In genomic region chr22:42676059-42676607, GRCh38 we compare ENCODE assay signal across 12 cellular contexts. TPM values are rescaled to one million over a fixed set of nuclear protein-coding genes. Genes with fewer than 3 reads are reported as not detected.
DNase-seq lines count a peak whose midpoint lies in the region; ATAC-seq and TF ChIP-seq lines count a peak whose summit lies in the region.
"Had no signal": no experiment of that assay in that cellular context is flagged by ENCODE, and none has a peak within 500 bp of the region (broad histone marks: within the 10 kb centered on the region; RNA-seq: fewer than 3 reads in every experiment).

No MANE protein-coding gene starts in this region.

- ATAC-seq in heart left ventricle, result peak; percentile 12 to 59 (median 22)
- no peak for ATAC-seq in upper lobe of right lung
- ATAC-seq: HCT116 had no signal

- TF ChIP-seq CTCF in brain (conservative IDR thresholded peaks at IDR 0.05) (no peak), heart left ventricle (IDR thresholded peaks at IDR 0.05) (no peak), ovary (IDR thresholded peaks at IDR 0.05) (no peak), upper lobe of right lung (IDR thresholded peaks at IDR 0.05) (no peak), type B pancreatic cell (conservative IDR thresholded peaks at IDR 0.05) (no peak)

- H3K4me3 ChIP-seq in heart left ventricle (no peak overlapping the region), ovary (no peak overlapping the region), upper lobe of right lung (no peak overlapping the region)
- H3K4me3 ChIP-seq in CD4-positive, alpha-beta memory T cell (ENCODE audit: low read length in 2 of 2), result no peak overlapping the region
- H3K4me3 ChIP-seq: SJCRH30 had no signal

- CTCF ChIA-PET in CD4-positive, alpha-beta memory T cell (lab: Charles Lee; ENCODE audit: partially characterized antibody), result interaction anchor here (1.9 kb wide), 1 partner anchor 13 kb away, joined by 4 read pairs; no protein-coding TSS in a partner anchor

- H3K27me3 Mint-ChIP-seq in brain (peaks cover 3% of the 10 kb centered on the region), type B pancreatic cell (no peaks in the 10 kb centered on the region)
- H3K27me3 Mint-ChIP-seq in CD4-positive, alpha-beta memory T cell, result peaks cover 0 to 3% of the 10 kb centered on the region in 2 donors

- peaks cover 12% of the 10 kb centered on the region for H3K4me1 Mint-ChIP-seq in brain
- peaks cover 4 to 6% (median 5%) of the 10 kb centered on the region in 4 donors for H3K4me1 Mint-ChIP-seq in CD4-positive, alpha-beta memory T cell
- peaks cover 9% of the 10 kb centered on the region for H3K4me1 Mint-ChIP-seq in type B pancreatic cell (ENCODE audit: unreplicated experiment)

- in situ Hi-C loops in ACHN (cut with HindIII; ENCODE audit: low pct_ligation_motif_present, low pct_unique_long_range_greater_than_20kb, low sequenced_read_pairs), result no loop called here

- H3K36me3 ChIP-seq in heart left ventricle, result no peaks in the 10 kb centered on the region
- H3K36me3 ChIP-seq in ovary, result no peaks in the 10 kb centered on the region
- no peaks in the 10 kb centered on the region for H3K36me3 ChIP-seq in upper lobe of right lung
- no peaks in the 10 kb centered on the region for H3K36me3 ChIP-seq in CD4-positive, alpha-beta memory T cell (ENCODE audit: insufficient read depth, low read length)
- H3K36me3 ChIP-seq: SJCRH30 had no signal

- 38 to 50% (median 42%) methylated on average over 7 of the region's 7 CpGs for WGBS in heart left ventricle, 4 donors
- WGBS in ovary, 3 donors, result 11 to 16% (median 14%) methylated on average over 7 of the region's 7 CpGs

- H3K27ac Mint-ChIP-seq in brain, result peak overlapping the region in 3 of 5 experiments; percentile 46 to 76 (median 67)
- H3K27ac Mint-ChIP-seq in CD4-positive, alpha-beta memory T cell, result no peak overlapping the region
- no peak overlapping the region for H3K27ac Mint-ChIP-seq in type B pancreatic cell

- peak overlapping the region in 1 of 5 experiments; percentile 2 for H3K4me3 Mint-ChIP-seq in brain
- H3K4me3 Mint-ChIP-seq in CD4-positive, alpha-beta memory T cell, result no peak overlapping the region
- no peak overlapping the region for H3K4me3 Mint-ChIP-seq in type B pancreatic cell

- H3K27me3 ChIP-seq in heart left ventricle (no peaks in the 10 kb centered on the region), ovary (no peaks in the 10 kb centered on the region), upper lobe of right lung (no peaks in the 10 kb centered on the region)
- H3K27me3 ChIP-seq in CD4-positive, alpha-beta memory T cell (ENCODE audit: insufficient read depth, low read length), result no peaks in the 10 kb centered on the region
- H3K27me3 ChIP-seq: SJCRH30 had no signal

- H3K27ac ChIP-seq in heart left ventricle, result peak overlapping the region; percentile 72 to 87 (median 80)
- H3K27ac ChIP-seq in ovary, result peak overlapping the region; percentile 49 to 71
- peak overlapping the region; percentile 73 for H3K27ac ChIP-seq in upper lobe of right lung
- no peak overlapping the region for H3K27ac ChIP-seq in CD4-positive, alpha-beta memory T cell (ENCODE audit: low read depth, low read length)
- H3K27ac ChIP-seq: SJCRH30 had no signal

- no peaks in the 10 kb centered on the region for H3K9me3 ChIP-seq in heart left ventricle
- no peaks in the 10 kb centered on the region for H3K9me3 ChIP-seq in ovary
- H3K9me3 ChIP-seq in upper lobe of right lung, result no peaks in the 10 kb centered on the region
- H3K9me3 ChIP-seq in CD4-positive, alpha-beta memory T cell (ENCODE audit: control insufficient read depth in 1 of 2, low read length in 2 of 2), result peaks cover 0 to 5% of the 10 kb centered on the region in 2 donors

- peaks cover 10 to 72% (median 51%) of the 10 kb centered on the region in 12 donors for H3K4me1 ChIP-seq in heart left ventricle
- H3K4me1 ChIP-seq in ovary (ENCODE audit: insufficient read depth), result peaks cover 12% of the 10 kb centered on the region
- H3K4me1 ChIP-seq in upper lobe of right lung, result peaks cover 21% of the 10 kb centered on the region
- peaks cover 4% of the 10 kb centered on the region for H3K4me1 ChIP-seq in CD4-positive, alpha-beta memory T cell (ENCODE audit: insufficient read depth, low read length)

- TF ChIP-seq POLR2A in heart left ventricle (IDR thresholded peaks at IDR 0.05) (no peak), ovary (IDR thresholded peaks at IDR 0.05) (no peak)

- H3K36me3 Mint-ChIP-seq in brain (peaks cover 6% of the 10 kb centered on the region), type B pancreatic cell (no peaks in the 10 kb centered on the region)
- H3K36me3 Mint-ChIP-seq in CD4-positive, alpha-beta memory T cell, result peaks cover 0 to 6% of the 10 kb centered on the region in 2 donors

- peak in 1 of 5 donors; percentile 46 for DNase-seq in heart left ventricle
- no peak for DNase-seq in ovary
- no peak for DNase-seq in upper lobe of right lung
- no peak for DNase-seq in CD4-positive, alpha-beta memory T cell
- no peak for DNase-seq in type B pancreatic cell (ENCODE audit: extremely low spot score, unreplicated experiment)
- DNase-seq in ACHN, result no peak
- DNase-seq: NCI-H345; SJCRH30; stimulated activated CD4-positive, alpha-beta T cell treated with anti-CD3 and anti-CD28 coated beads, Interleukin-2, amount 100 ng/mL, for 48 hours had no signal

- POLR2A ChIA-PET in CD4-positive, alpha-beta memory T cell (lab: Charles Lee; ENCODE audit: partially characterized antibody), result no interaction called here

- no peak for TF ChIP-seq EP300 in ovary (IDR thresholded peaks at IDR 0.05)

- H3K9me3 Mint-ChIP-seq in brain (peaks cover 10 to 21% (median 16%) of the 10 kb centered on the region in 5 experiments), type B pancreatic cell (no peaks in the 10 kb centered on the region)
- H3K9me3 Mint-ChIP-seq in CD4-positive, alpha-beta memory T cell, result peaks cover 0 to 18% (median 5%) of the 10 kb centered on the region in 8 donors

- intact Hi-C loops in heart left ventricle (cut with DNase I), result loop anchor here in 1 of 10 donors (5.0 kb wide), 1 partner anchor 71 kb away; no protein-coding TSS in a partner anchor
- intact Hi-C loops in ovary (cut with DNase I), result no loop called here
- intact Hi-C loops in upper lobe of right lung (cut with DNase I), result no loop called here
- intact Hi-C loops in CD4-positive, alpha-beta memory T cell (cut with micrococcal nuclease), result no loop called here

RNA-seq across cellular contexts. Expression of gene CYB5R3, which starts 26.9 kb away (rescaled TPM):
- polyA plus RNA-seq in brain (ENCODE audit: insufficient read depth, low read depth, low replicate concordance), result 278 TPM
- 100 to 1,000 TPM; 223 to 459 (median 305) TPM for total RNA-seq in heart left ventricle
- 100 to 1,000 TPM; 135 to 379 TPM for polyA plus RNA-seq in heart left ventricle
- 100 to 1,000 TPM in 5 of 7 donors, 10 to 100 TPM in 2; 56.9 to 279 (median 228) TPM for total RNA-seq in ovary
- 100 to 1,000 TPM; 224 to 231 TPM for polyA plus RNA-seq in ovary
- total RNA-seq in upper lobe of right lung, result 251 TPM
- 10 to 100 TPM; 42.7 to 43.2 TPM for total RNA-seq in CD4-positive, alpha-beta memory T cell
- 10 to 100 TPM; 46.4 to 91.1 TPM for polyA plus RNA-seq in CD4-positive, alpha-beta memory T cell
- total RNA-seq in type B pancreatic cell (ENCODE audit: low replicate concordance), result 89.3 and 102 TPM in 2 replicates

RNA-seq across cellular contexts. Expression of gene ATP5MGL, which starts 35.7 kb away (rescaled TPM):
- polyA plus RNA-seq in brain (ENCODE audit: insufficient read depth, low read depth, low replicate concordance) (not detected), heart left ventricle (under 1 TPM in 1 of 2 donors, not detected in 1; 0.61 TPM), ovary (not detected)
- total RNA-seq in heart left ventricle (1 to 10 TPM in 1 of 9 donors, under 1 TPM in 4, not detected in 4; 0.31 to 1.3 (median 0.53) TPM), ovary (under 1 TPM in 5 of 7 donors, not detected in 2; 0.30 to 0.91 (median 0.54) TPM), upper lobe of right lung (1.0 TPM), type B pancreatic cell (ENCODE audit: low replicate concordance) (0.86 and 1.1 TPM in 2 replicates)
- 1 to 10 TPM; 1.9 to 2.1 TPM for total RNA-seq in CD4-positive, alpha-beta memory T cell
- under 1 TPM in 1 of 2 donors, not detected in 1; 0.78 TPM for polyA plus RNA-seq in CD4-positive, alpha-beta memory T cell
- total RNA-seq: M059J had no signal

RNA-seq across cellular contexts. Expression of gene A4GALT, which starts 44.5 kb away (rescaled TPM):
- polyA plus RNA-seq in brain (ENCODE audit: insufficient read depth, low read depth, low replicate concordance) (5.1 TPM), heart left ventricle (100 to 1,000 TPM in 1 of 2 donors, 10 to 100 TPM in 1; 91.7 to 230 TPM), ovary (10 to 100 TPM in 1 of 2 donors, 1 to 10 TPM in 1; 2.0 to 12.1 TPM)
- total RNA-seq in heart left ventricle (100 to 1,000 TPM in 2 of 9 donors, 10 to 100 TPM in 7; 30.7 to 127 (median 63.4) TPM), ovary (10 to 100 TPM in 4 of 7 donors, 1 to 10 TPM in 3; 3.3 to 19.6 (median 11.7) TPM), upper lobe of right lung (25.7 TPM), type B pancreatic cell (ENCODE audit: low replicate concordance) (20.2 and 76.3 TPM in 2 replicates)
- total RNA-seq in CD4-positive, alpha-beta memory T cell, result under 1 TPM in 1 of 2 experiments, not detected in 1; 0.15 TPM
- polyA plus RNA-seq in CD4-positive, alpha-beta memory T cell, result not detected

Comparison
In these comparisons a context has a peak if more than half of its experiments do, and no peak if none do; other contexts are left out.
1. H3K27ac Mint-ChIP-seq: peak in brain (3 of 5); none in CD4-positive, alpha-beta memory T cell (0 of 7) and type B pancreatic cell (single experiment).